Comparison of ENCODE assay signal across 1 cellular context in genomic region chr3:194134757-194135515, GRCh38.
TF ChIP-seq lines count a peak whose summit lies in the region.

No MANE protein-coding gene starts in this region.

TF ChIP-seq in K562, 482 proteins besides CTCF, POLR2A, EP300 and RAD21 (continued from another document and continues in another):
- peak; percentile 72 for TF ChIP-seq CBFA2T3 (IDR thresholded peaks at IDR 0.05)
- TF ChIP-seq DEAF1 (CRISPR knock-in tag; IDR thresholded peaks at IDR 0.05) = no peak
- TF ChIP-seq RFX7 (CRISPR knock-in tag; IDR thresholded peaks at IDR 0.05) = no peak
- TF ChIP-seq NONO (IDR thresholded peaks at IDR 0.05; ENCODE audit: low read depth in 2 of 2, low read length in 1 of 2) = no peak
- no peak for TF ChIP-seq ZNF436 (CRISPR knock-in tag; IDR thresholded peaks at IDR 0.05)
- no peak for TF ChIP-seq TCF15 (CRISPR knock-in tag; IDR thresholded peaks at IDR 0.05)
- TF ChIP-seq ZNF253 (CRISPR knock-in tag; conservative IDR thresholded peaks at IDR 0.05) = no peak
- peak; percentile 44 for TF ChIP-seq ZEB2 (IDR thresholded peaks at IDR 0.05)
- no peak for TF ChIP-seq ZNF551 (CRISPR knock-in tag; IDR thresholded peaks at IDR 0.05)
- no peak for TF ChIP-seq XRCC4 (IDR thresholded peaks at IDR 0.05; ENCODE audit: extremely low read depth, insufficient read depth, insufficient read length)
- no peak for TF ChIP-seq ZNF133 (CRISPR knock-in tag; IDR thresholded peaks at IDR 0.05)
- TF ChIP-seq ZNF324 (CRISPR knock-in tag; IDR thresholded peaks at IDR 0.05) = no peak
- TF ChIP-seq ZNF140 (CRISPR knock-in tag; IDR thresholded peaks at IDR 0.05) = no peak
- no peak for TF ChIP-seq NFIX (CRISPR knock-in tag; IDR thresholded peaks at IDR 0.05; ENCODE audit: low read depth)
- TF ChIP-seq THRAP3 (IDR thresholded peaks at IDR 0.05; ENCODE audit: borderline replicate concordance) = no peak
- TF ChIP-seq ZNF282 (CRISPR knock-in tag; IDR thresholded peaks at IDR 0.05) = no peak
- TF ChIP-seq ZNF12 (CRISPR knock-in tag; IDR thresholded peaks at IDR 0.05) = no peak
- no peak for TF ChIP-seq MED1 (CRISPR knock-in tag; IDR thresholded peaks at IDR 0.05; ENCODE audit: borderline replicate concordance)
- TF ChIP-seq IFI16 (CRISPR knock-in tag; IDR thresholded peaks at IDR 0.05) = no peak
- TF ChIP-seq NFE2L1 (tag; IDR thresholded peaks at IDR 0.05; ENCODE audit: borderline replicate concordance, low read depth) = no peak
- no peak for TF ChIP-seq ZNF699 (CRISPR knock-in tag; IDR thresholded peaks at IDR 0.05; ENCODE audit: insufficient replicate concordance)
- TF ChIP-seq TBL1XR1 (IDR thresholded peaks at IDR 0.05; ENCODE audit: low read length in 2 of 2) = peak; percentile 5 to 77; a peak in 1 of 4 replicates
- TF ChIP-seq PTRF (tag; IDR thresholded peaks at IDR 0.05) = no peak
- TF ChIP-seq BACH1 (tag; IDR thresholded peaks at IDR 0.05) = no peak
- no peak for TF ChIP-seq RFX5 (IDR thresholded peaks at IDR 0.05; ENCODE audit: low read depth, low read length)
- TF ChIP-seq TRIM25 (IDR thresholded peaks at IDR 0.05; ENCODE audit: borderline replicate concordance) = no peak
- TF ChIP-seq CC2D1A (IDR thresholded peaks at IDR 0.05) = no peak
- TF ChIP-seq KAT8 (IDR thresholded peaks at IDR 0.05; ENCODE audit: low read depth) = no peak
- TF ChIP-seq HOMEZ (CRISPR knock-in tag; IDR thresholded peaks at IDR 0.05) = no peak
- TF ChIP-seq ZC3H11A (IDR thresholded peaks at IDR 0.05; ENCODE audit: low read depth, low read length) = no peak
- TF ChIP-seq SMAD2 (IDR thresholded peaks at IDR 0.05; ENCODE audit: low read depth, low read length) = no peak
- no peak for TF ChIP-seq ETS2 (tag; IDR thresholded peaks at IDR 0.05; ENCODE audit: borderline replicate concordance, poor library complexity, severe bottlenecking)
- TF ChIP-seq MXD1 (CRISPR knock-in tag; IDR thresholded peaks at IDR 0.05; ENCODE audit: borderline replicate concordance, poor library complexity, severe bottlenecking) = peak; percentile 52
- peak in 1 of 2 experiments; percentile 53; a peak in 2 of 4 replicates for TF ChIP-seq TRIM24 (IDR thresholded peaks at IDR 0.05)
- peak; percentile 48; the same call in 1 of the 2 replicates for TF ChIP-seq FOSL1 (tag; conservative IDR thresholded peaks at IDR 0.05)
- TF ChIP-seq CTBP1 (IDR thresholded peaks at IDR 0.05; ENCODE audit: borderline replicate concordance) = peak; percentile 85
- no peak for TF ChIP-seq THAP7 (CRISPR knock-in tag; IDR thresholded peaks at IDR 0.05)
- TF ChIP-seq NCOA1 (IDR thresholded peaks at IDR 0.05; ENCODE audit: low read depth) = no peak; the same call in 1 of the 2 replicates
- peak; percentile 90 for TF ChIP-seq TAF9B (IDR thresholded peaks at IDR 0.05; ENCODE audit: partially characterized antibody)
- no peak for TF ChIP-seq FOS (IDR thresholded peaks at IDR 0.05; ENCODE audit: extremely low read depth, insufficient read length)
- TF ChIP-seq XRCC5 (IDR thresholded peaks at IDR 0.05; ENCODE audit: low read depth, low read length) = no peak
- peak; percentile 94 for TF ChIP-seq ETV1 (tag; conservative IDR thresholded peaks at IDR 0.05; ENCODE audit: low read depth)
- no peak for TF ChIP-seq ZNF408 (CRISPR knock-in tag; IDR thresholded peaks at IDR 0.05; ENCODE audit: low read depth)
- TF ChIP-seq SNAPC5 (CRISPR knock-in tag; IDR thresholded peaks at IDR 0.05) = no peak
- no peak for TF ChIP-seq PPARD (CRISPR knock-in tag; IDR thresholded peaks at IDR 0.05)
- no peak for TF ChIP-seq OTX1 (CRISPR knock-in tag; IDR thresholded peaks at IDR 0.05)
- TF ChIP-seq HEY1 (CRISPR knock-in tag; IDR thresholded peaks at IDR 0.05; ENCODE audit: borderline replicate concordance) = peak; percentile 58; the same call in 1 of the 2 replicates
- peak; percentile 96 for TF ChIP-seq VEZF1 (CRISPR knock-in tag; IDR thresholded peaks at IDR 0.05)
- TF ChIP-seq LCOR (CRISPR knock-in tag; IDR thresholded peaks at IDR 0.05) = peak; percentile 44
- no peak for TF ChIP-seq ZBTB5 (IDR thresholded peaks at IDR 0.05)
- no peak for TF ChIP-seq ZNF780A (CRISPR knock-in tag; IDR thresholded peaks at IDR 0.05)
- TF ChIP-seq DACH1 (IDR thresholded peaks at IDR 0.05; ENCODE audit: partially characterized antibody) = peak; percentile 74
- TF ChIP-seq ZNF395 (CRISPR knock-in tag; IDR thresholded peaks at IDR 0.05) = no peak
- peak in 1 of 2 experiments; percentile 15; a peak in 1 of 4 replicates for TF ChIP-seq ETV6 (IDR thresholded peaks at IDR 0.05; ENCODE audit: borderline replicate concordance in 1 of 2, low read depth in 2 of 2, low read length in 1 of 2)
- TF ChIP-seq ETV6 (CRISPR knock-in tag; IDR thresholded peaks at IDR 0.05; ENCODE audit: borderline replicate concordance) = no peak
- peak; percentile 63; the same call in 1 of the 2 replicates for TF ChIP-seq SUPT5H (IDR thresholded peaks at IDR 0.05)
- TF ChIP-seq CREB3 (tag; conservative IDR thresholded peaks at IDR 0.05; ENCODE audit: low read depth) = no peak
- peak in 1 of 2 experiments; percentile 98; a peak in 2 of 4 replicates for TF ChIP-seq ZNF639 (CRISPR knock-in tag; conservative IDR thresholded peaks at IDR 0.05 in 1 of 2, IDR thresholded peaks at IDR 0.05 in 1 of 2)
- no peak; the same call in 1 of the 2 replicates for TF ChIP-seq ESRRA (IDR thresholded peaks at IDR 0.05; ENCODE audit: borderline replicate concordance, low read depth)
- 0 out of 2 replicates have a peak, but pooled peaks have one; percentile 46 for TF ChIP-seq NR2C2 (CRISPR knock-in tag; IDR thresholded peaks at IDR 0.05)
- no peak; the same call in 1 of the 2 replicates for TF ChIP-seq NR2C2 (tag; IDR thresholded peaks at IDR 0.05)
- TF ChIP-seq USF1 (CRISPR knock-in tag; IDR thresholded peaks at IDR 0.05) = peak; percentile 81
